Comparison of ENCODE assay signal across 9 cellular contexts in the genomic region with DNA sequence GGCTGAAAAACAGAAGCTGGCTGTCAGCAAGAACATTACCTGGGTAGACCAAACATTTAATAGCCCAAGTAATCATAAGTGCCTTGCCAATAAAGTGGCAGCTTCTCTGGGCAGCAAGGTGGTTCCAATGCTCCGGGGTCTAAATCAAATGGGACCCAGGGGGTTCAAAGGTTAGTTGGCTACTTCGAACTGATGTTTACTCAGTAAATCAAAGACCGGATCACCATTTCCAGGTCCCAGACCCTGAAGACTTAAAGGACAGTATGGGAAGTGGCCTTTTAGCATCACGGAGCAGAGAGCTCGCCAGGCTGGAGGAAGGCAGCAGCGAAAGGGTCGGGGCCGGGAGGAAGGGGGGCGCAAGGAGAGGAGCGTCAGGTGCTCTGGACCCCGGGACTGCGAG. TPM values are rescaled to one million over a fixed set of nuclear protein-coding genes. Genes with fewer than 3 reads are reported as not detected.
DNase-seq lines count a peak whose midpoint lies in the region; ATAC-seq and TF ChIP-seq lines count a peak whose summit lies in the region.
"Had no signal": no experiment of that assay in that cellular context is flagged by ENCODE, and none has a peak within 500 bp of the region (broad histone marks: within the 10 kb centered on the region; RNA-seq: fewer than 3 reads in every experiment).

No MANE protein-coding gene starts in this region.

- H3K4me1 ChIP-seq in iPS-15b (ENCODE audit: control insufficient read depth, insufficient read depth, low read length): no peaks in the 10 kb centered on the region

- intact Hi-C loops in activated CD4-positive, alpha-beta memory T cell treated with anti-CD3 and anti-CD28 coated beads for 36 hours (cut with micrococcal nuclease): loop anchor here (2.0 to 5.0 kb wide), 3 partner anchors 44 to 259 kb away; no protein-coding TSS in a partner anchor

- peak overlapping the region; percentile 80 for H3K4me3 Mint-ChIP-seq in activated CD4-positive, alpha-beta memory T cell treated with anti-CD3 and anti-CD28 coated beads for 36 hours
- peak overlapping the region; percentile 77 for H3K4me3 Mint-ChIP-seq in stimulated activated effector memory CD8-positive, alpha-beta T cell treated with anti-CD3 and anti-CD28 coated beads, Interleukin-12 subunit alpha, Interleukin-12 subunit beta, amount 100 ng/mL, for 72 hours

- H3K27me3 ChIP-seq in iPS-15b (ENCODE audit: control insufficient read depth, insufficient read depth, low read length): peaks cover 6% of the 10 kb centered on the region

- POLR2A ChIA-PET in activated CD4-positive, alpha-beta memory T cell treated with anti-CD3 and anti-CD28 coated beads for 36 hours (lab: Charles Lee): interaction anchor here (0.9 to 1.6 kb wide), 2 partner anchors 36 to 46 kb away, joined by 3 read pairs; no protein-coding TSS in a partner anchor
- POLR2A ChIA-PET in RWPE1 (lab: Yijun Ruan, JAX; ENCODE audit: low non-redundant PET): no interaction called here

- H3K9me3 ChIP-seq in iPS-15b (ENCODE audit: control insufficient read depth, insufficient read depth, low read length): no peaks in the 10 kb centered on the region

- no peak overlapping the region for H3K27ac ChIP-seq in RWPE1
- H3K27ac ChIP-seq: 22Rv1 had no signal

- no peak overlapping the region for H3K9ac ChIP-seq in iPS-15b (ENCODE audit: low read depth, low read length)

- TF ChIP-seq CTCF in RWPE1 (conservative IDR thresholded peaks at IDR 0.05; ENCODE audit: low read depth): no peak

- no peaks in the 10 kb centered on the region for H3K36me3 ChIP-seq in iPS-15b (ENCODE audit: control insufficient read depth, insufficient read depth, low read length)

- H3K9me3 Mint-ChIP-seq in activated CD4-positive, alpha-beta memory T cell treated with anti-CD3 and anti-CD28 coated beads for 36 hours: no peaks in the 10 kb centered on the region
- H3K9me3 Mint-ChIP-seq in stimulated activated effector memory CD8-positive, alpha-beta T cell treated with anti-CD3 and anti-CD28 coated beads, Interleukin-12 subunit alpha, Interleukin-12 subunit beta, amount 100 ng/mL, for 72 hours: no peaks in the 10 kb centered on the region

- H3K4me3 ChIP-seq in iPS-15b (ENCODE audit: low read depth, low read length): peak overlapping the region; percentile 41

- H3K27ac Mint-ChIP-seq in activated CD4-positive, alpha-beta memory T cell treated with anti-CD3 and anti-CD28 coated beads for 36 hours: peak overlapping the region; percentile 75
- peak overlapping the region; percentile 87 for H3K27ac Mint-ChIP-seq in stimulated activated effector memory CD8-positive, alpha-beta T cell treated with anti-CD3 and anti-CD28 coated beads, Interleukin-12 subunit alpha, Interleukin-12 subunit beta, amount 100 ng/mL, for 72 hours

- ATAC-seq in stimulated activated effector memory CD8-positive, alpha-beta T cell treated with anti-CD3 and anti-CD28 coated beads, Interleukin-12 subunit alpha, Interleukin-12 subunit beta, amount 100 ng/mL, for 72 hours: no peak
- ATAC-seq in GM21528 (IDR thresholded peaks at IDR 0.05; ENCODE audit: low FRiP score, unreplicated experiment): no peak

- DNase-seq in DMS53 (lab: John Stamatoyannopoulos, UW) (peak; percentile 23), DMS53 treated with DMSO at 0.1 percent for 48 hours (lab: John Stamatoyannopoulos, UW; ENCODE audit: unreplicated experiment) (no peak), AG08395 (ENCODE audit: low spot score) (no peak), RWPE1 (ENCODE audit: low spot score) (no peak)
- no peak for DNase-seq in activated CD4-positive, alpha-beta memory T cell treated with anti-CD3 and anti-CD28 coated beads for 36 hours
- DNase-seq in stimulated activated effector memory CD8-positive, alpha-beta T cell treated with anti-CD3 and anti-CD28 coated beads, Interleukin-12 subunit alpha, Interleukin-12 subunit beta, amount 100 ng/mL, for 72 hours (ENCODE audit: low spot score in 2 of 2): no peak

- no peaks in the 10 kb centered on the region for H3K27me3 Mint-ChIP-seq in activated CD4-positive, alpha-beta memory T cell treated with anti-CD3 and anti-CD28 coated beads for 36 hours

- CTCF ChIA-PET in activated CD4-positive, alpha-beta memory T cell treated with anti-CD3 and anti-CD28 coated beads for 36 hours (lab: Charles Lee): interaction anchor here (0.7 kb wide), 1 partner anchor 293 kb away, joined by 3 read pairs; no protein-coding TSS in a partner anchor
- CTCF ChIA-PET in RWPE1 (lab: Yijun Ruan, JAX): no interaction called here

- H3K4me1 Mint-ChIP-seq in activated CD4-positive, alpha-beta memory T cell treated with anti-CD3 and anti-CD28 coated beads for 36 hours (ENCODE audit: low read depth): peaks cover 56% of the 10 kb centered on the region
- H3K4me1 Mint-ChIP-seq in stimulated activated effector memory CD8-positive, alpha-beta T cell treated with anti-CD3 and anti-CD28 coated beads, Interleukin-12 subunit alpha, Interleukin-12 subunit beta, amount 100 ng/mL, for 72 hours: peaks cover 43% of the 10 kb centered on the region

- H3K36me3 Mint-ChIP-seq in activated CD4-positive, alpha-beta memory T cell treated with anti-CD3 and anti-CD28 coated beads for 36 hours: no peaks in the 10 kb centered on the region
- peaks cover 16% of the 10 kb centered on the region for H3K36me3 Mint-ChIP-seq in stimulated activated effector memory CD8-positive, alpha-beta T cell treated with anti-CD3 and anti-CD28 coated beads, Interleukin-12 subunit alpha, Interleukin-12 subunit beta, amount 100 ng/mL, for 72 hours

RNA-seq across cellular contexts. Expression of a gene that starts 1.0 kb away (rescaled TPM):
- total RNA-seq in activated CD4-positive, alpha-beta memory T cell treated with anti-CD3 and anti-CD28 coated beads for 36 hours: 10 to 100 TPM; 81.3 to 87.4 TPM
